ENCODE assay signal across 8 cellular contexts in genomic region chr11:63813035-63813562, GRCh38. TPM values are rescaled to one million over a fixed set of nuclear protein-coding genes. Genes with fewer than 3 reads are reported as not detected.
DNase-seq lines count a peak whose midpoint lies in the region; TF ChIP-seq lines count a peak whose summit lies in the region.

Gene SPINDOC (plus strand): TSS chr11:63813456. CDS start chr11:63813687, 231 bp downstream.

- H3K9ac ChIP-seq in ES-I3 (ENCODE audit: low read depth, low read length) = peak within 1 kb of the TSS; percentile 97
- peak within 1 kb of the TSS; percentile 84 for H3K9ac ChIP-seq in SK-N-MC (ENCODE audit: insufficient read length)

- no peak for TF ChIP-seq CTCF in neutrophil (IDR thresholded peaks at IDR 0.05)

- peak; percentile 41 for DNase-seq in H4 (ENCODE audit: low spot score)
- peak; percentile 82 for DNase-seq in LoVo (ENCODE audit: low spot score)
- no peak for DNase-seq in SK-N-MC (ENCODE audit: low read depth, low spot score)
- peak; percentile 82 for DNase-seq in activated naive CD4-positive, alpha-beta T cell treated with anti-CD3 and anti-CD28 coated beads, Interleukin-2, amount 10 ng/mL, durations not matched to agents 7 days and 5 days
- peak; percentile 91 for DNase-seq in germinal center (ENCODE audit: low spot score)
- DNase-seq in superior temporal gyrus (ENCODE audit: extremely low spot score) = peak; percentile 81

- H3K4me3 ChIP-seq in SK-N-MC (peak within 1 kb of the TSS; percentile 94), neutrophil (ENCODE audit: low read depth in 1 of 2, low read length in 1 of 2) (peak within 1 kb of the TSS; percentile 58 to 71)

- H3K36me3 Mint-ChIP-seq in activated naive CD4-positive, alpha-beta T cell treated with anti-CD3 and anti-CD28 coated beads, Interleukin-2, amount 10 ng/mL, durations not matched to agents 7 days and 5 days = peaks cover 17% of the 10 kb centered on the region

- CTCF ChIA-PET in activated naive CD4-positive, alpha-beta T cell treated with anti-CD3 and anti-CD28 coated beads, Interleukin-2, amount 10 ng/mL, durations not matched to agents 7 days and 5 days (lab: Charles Lee) = no interaction called here

- H3K9me3 ChIP-seq in ES-I3 (ENCODE audit: control insufficient read depth, insufficient read depth, low read length) = no peaks in the 10 kb centered on the region
- H3K9me3 ChIP-seq in SK-N-MC (ENCODE audit: low read depth, low read length) = no peaks in the 10 kb centered on the region
- H3K9me3 ChIP-seq in neutrophil = no peaks in the 10 kb centered on the region

- no peaks in the 10 kb centered on the region for H3K9me3 Mint-ChIP-seq in activated naive CD4-positive, alpha-beta T cell treated with anti-CD3 and anti-CD28 coated beads, Interleukin-2, amount 10 ng/mL, durations not matched to agents 7 days and 5 days

- H3K27ac Mint-ChIP-seq in activated naive CD4-positive, alpha-beta T cell treated with anti-CD3 and anti-CD28 coated beads, Interleukin-2, amount 10 ng/mL, durations not matched to agents 7 days and 5 days = peak within 1 kb of the TSS; percentile 50

- peaks cover 13% of the 10 kb centered on the region for H3K27me3 Mint-ChIP-seq in activated naive CD4-positive, alpha-beta T cell treated with anti-CD3 and anti-CD28 coated beads, Interleukin-2, amount 10 ng/mL, durations not matched to agents 7 days and 5 days

- peaks cover 7% of the 10 kb centered on the region; the same call in 1 of the 2 replicates for H3K4me1 ChIP-seq in ES-I3 (ENCODE audit: insufficient read depth, low read length)
- H3K4me1 ChIP-seq in neutrophil (ENCODE audit: control insufficient read depth in 1 of 2, insufficient read depth in 1 of 2, low read depth in 1 of 2, low read length in 1 of 2) = peaks cover 16 to 20% of the 10 kb centered on the region in 2 experiments

- H3K27ac ChIP-seq in SK-N-MC (no peak within 1 kb of the TSS), neutrophil (no peak within 1 kb of the TSS)

- peaks cover 33% of the 10 kb centered on the region for H3K4me1 Mint-ChIP-seq in activated naive CD4-positive, alpha-beta T cell treated with anti-CD3 and anti-CD28 coated beads, Interleukin-2, amount 10 ng/mL, durations not matched to agents 7 days and 5 days

- peaks cover 8% of the 10 kb centered on the region for H3K36me3 ChIP-seq in ES-I3 (ENCODE audit: insufficient read depth, low read length)
- peaks cover 27% of the 10 kb centered on the region for H3K36me3 ChIP-seq in SK-N-MC (ENCODE audit: insufficient read depth, low read length)
- H3K36me3 ChIP-seq in neutrophil = no peaks in the 10 kb centered on the region

- peaks cover 46% of the 10 kb centered on the region for H3K27me3 ChIP-seq in neutrophil

- H3K4me3 Mint-ChIP-seq in activated naive CD4-positive, alpha-beta T cell treated with anti-CD3 and anti-CD28 coated beads, Interleukin-2, amount 10 ng/mL, durations not matched to agents 7 days and 5 days = peak within 1 kb of the TSS; percentile 81

RNA-seq across cellular contexts. Expression of gene SPINDOC, which starts in this region (rescaled TPM):
- 13.1 and 14.4 TPM in 2 replicates for total RNA-seq in H4 (2014; rRNA removed; shearing (Covaris generic))
